ENCODE assay signal across 18 cellular contexts in the genomic region with DNA sequence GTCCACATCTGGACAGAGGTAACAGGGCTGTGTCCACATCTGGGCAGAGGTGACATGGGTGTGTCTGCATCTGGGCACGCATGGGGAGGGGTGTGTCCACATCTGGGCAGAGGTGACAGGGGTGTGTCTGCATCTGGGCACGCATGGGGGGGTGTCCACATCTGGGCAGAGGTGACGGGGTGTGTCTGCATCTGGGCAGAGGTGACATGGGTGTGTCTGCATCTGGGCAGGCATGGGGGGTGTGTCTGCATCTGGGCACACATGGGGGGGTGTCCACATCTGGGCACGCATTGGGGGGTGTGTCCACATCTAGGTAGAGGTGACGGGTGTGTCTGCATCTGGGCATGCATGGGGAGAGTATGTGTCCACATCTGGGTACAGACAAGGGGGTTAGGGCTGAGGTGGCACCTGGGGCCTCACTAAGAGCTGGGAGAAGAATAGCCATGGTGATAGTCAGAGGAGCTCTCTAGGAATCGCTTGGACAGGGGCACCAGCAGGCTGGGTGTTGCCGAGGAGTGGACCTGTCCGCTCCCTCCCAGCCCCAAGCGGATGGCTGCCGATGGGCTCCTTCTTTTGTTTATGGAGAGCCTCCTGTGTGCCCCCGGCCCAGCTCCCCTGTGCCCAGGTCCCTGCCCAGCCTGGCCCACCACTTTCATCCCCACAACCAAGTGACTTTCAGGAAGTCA.
A peak's percentile ranks its signal among the peaks of the same experiment; 100 is the strongest.
DNase-seq lines count a peak whose midpoint lies in the region; ATAC-seq and TF ChIP-seq lines count a peak whose summit lies in the region.
"Had no signal": no experiment of that assay in that cellular context is flagged by ENCODE, and none has a peak within 500 bp of the region (broad histone marks: within the 10 kb centered on the region; RNA-seq: fewer than 3 reads in every experiment).

No MANE protein-coding gene starts in this region.

- H2AFZ ChIP-seq in hepatocyte, result no peak overlapping the region

- H3K4me3 ChIP-seq in left ventricle myocardium inferior (no peak overlapping the region), hepatocyte (no peak overlapping the region)
- H3K4me3 ChIP-seq in naive thymus-derived CD4-positive, alpha-beta T cell (ENCODE audit: low read length), result no peak overlapping the region

- H3K79me2 ChIP-seq in hepatocyte, result no peaks in the 10 kb centered on the region

- no peaks in the 10 kb centered on the region for H3K9me2 ChIP-seq in hepatocyte (replicated peaks; ENCODE audit: insufficient read depth)

- H3K4me2 ChIP-seq in hepatocyte, result no peak overlapping the region
- H3K4me2 ChIP-seq: KMS-11 had no signal

- H3K36me3 ChIP-seq in left ventricle myocardium inferior (peaks cover 13% of the 10 kb centered on the region), hepatocyte (replicated peaks; ENCODE audit: insufficient read depth, low read depth) (no peaks in the 10 kb centered on the region)
- peaks cover 0 to 26% (median 0%) of the 10 kb centered on the region in 3 experiments for H3K36me3 ChIP-seq in naive thymus-derived CD4-positive, alpha-beta T cell (ENCODE audit: control insufficient read depth in 2 of 3, insufficient read depth in 3 of 3, low read length in 3 of 3)

- peak overlapping the region; percentile 83 for H3K27ac Mint-ChIP-seq in central memory CD8-positive, alpha-beta T cell (ENCODE audit: low read depth)
- peak overlapping the region in 2 of 9 donors; percentile 9 to 36 for H3K27ac Mint-ChIP-seq in naive thymus-derived CD4-positive, alpha-beta T cell
- H3K27ac Mint-ChIP-seq in activated T-helper 2 cell treated with anti-CD3 and anti-CD28 coated beads, Interferon-gamma antibody, Interleukin-2, Interleukin-4, amounts not matched to agents 10 μg/mL and 5 μg/mL and 100 μg/mL, durations not matched to agents 14 hours and 24 hours and 36 hours, result no peak overlapping the region
- H3K27ac Mint-ChIP-seq: HFFc6 had no signal

- H3K27me3 Mint-ChIP-seq in central memory CD8-positive, alpha-beta T cell, result no peaks in the 10 kb centered on the region
- H3K27me3 Mint-ChIP-seq in naive thymus-derived CD4-positive, alpha-beta T cell, result no peaks in the 10 kb centered on the region
- H3K27me3 Mint-ChIP-seq in activated T-helper 2 cell treated with anti-CD3 and anti-CD28 coated beads, Interferon-gamma antibody, Interleukin-2, Interleukin-4, amounts not matched to agents 10 μg/mL and 5 μg/mL and 100 μg/mL, durations not matched to agents 14 hours and 24 hours and 36 hours (ENCODE audit: low read depth), result no peaks in the 10 kb centered on the region

- DNase-seq in Right ventricle myocardium superior (peak; percentile 13), left ventricle myocardium inferior (no peak), hepatocyte (ENCODE audit: low spot score) (no peak), dedifferentiated amniotic fluid mesenchymal stem cell (ENCODE audit: extremely low spot score) (no peak)
- DNase-seq in central memory CD8-positive, alpha-beta T cell (ENCODE audit: low spot score in 2 of 2), result no peak
- no peak for DNase-seq in naive thymus-derived CD4-positive, alpha-beta T cell
- DNase-seq in stimulated activated naive CD8-positive, alpha-beta T cell treated with anti-CD3 and anti-CD28 coated beads, Interleukin-15, Interleukin-2, amounts not matched to agents 100 U/mL and 50 U/mL, for 24 hours, result no peak
- no peak for DNase-seq in activated T-helper 2 cell treated with anti-CD3 and anti-CD28 coated beads, Interferon-gamma antibody, Interleukin-2, Interleukin-4, amounts not matched to agents 10 μg/mL and 5 μg/mL and 100 μg/mL, durations not matched to agents 14 hours and 24 hours and 36 hours (ENCODE audit: low spot score)
- DNase-seq: 8988T, GDM1, HFFc6, NCI-H1048, NCI-H1436 treated with DMSO at 0.1 percent for 48 hours, NCI-H2029 treated with DMSO at 0.1 percent for 48 hours, NCI-H2171 treated with DMSO at 0.1 percent for 48 hours, NCI-H446 treated with DMSO at 0.1 percent for 48 hours, NCI-H774 had no signal

- H3K4me1 ChIP-seq in left ventricle myocardium inferior (peaks cover 10% of the 10 kb centered on the region), hepatocyte (ENCODE audit: insufficient read depth) (no peaks in the 10 kb centered on the region)
- H3K4me1 ChIP-seq in naive thymus-derived CD4-positive, alpha-beta T cell (ENCODE audit: control insufficient read depth in 2 of 2, insufficient read depth in 2 of 2, low read length in 2 of 2), result no peaks in the 10 kb centered on the region

- H4K20me1 ChIP-seq in hepatocyte (ENCODE audit: insufficient read depth, poor library complexity, severe bottlenecking), result no peaks in the 10 kb centered on the region

- H3K9me3 Mint-ChIP-seq in central memory CD8-positive, alpha-beta T cell, result no peaks in the 10 kb centered on the region
- peaks cover 0 to 2% (median 0%) of the 10 kb centered on the region in 11 donors for H3K9me3 Mint-ChIP-seq in naive thymus-derived CD4-positive, alpha-beta T cell
- H3K9me3 Mint-ChIP-seq in activated T-helper 2 cell treated with anti-CD3 and anti-CD28 coated beads, Interferon-gamma antibody, Interleukin-2, Interleukin-4, amounts not matched to agents 10 μg/mL and 5 μg/mL and 100 μg/mL, durations not matched to agents 14 hours and 24 hours and 36 hours, result no peaks in the 10 kb centered on the region
- H3K9me3 Mint-ChIP-seq: HFFc6 had no signal

- H3K27ac ChIP-seq in left ventricle myocardium inferior (replicated peaks) (no peak overlapping the region), hepatocyte (no peak overlapping the region)
- H3K27ac ChIP-seq in naive thymus-derived CD4-positive, alpha-beta T cell (ENCODE audit: low read depth, low read length), result no peak overlapping the region
- H3K27ac ChIP-seq: KMS-11 had no signal

- peaks cover 13% of the 10 kb centered on the region for H3K4me1 Mint-ChIP-seq in central memory CD8-positive, alpha-beta T cell
- peaks cover 2 to 13% (median 8%) of the 10 kb centered on the region in 7 donors for H3K4me1 Mint-ChIP-seq in naive thymus-derived CD4-positive, alpha-beta T cell
- H3K4me1 Mint-ChIP-seq in activated T-helper 2 cell treated with anti-CD3 and anti-CD28 coated beads, Interferon-gamma antibody, Interleukin-2, Interleukin-4, amounts not matched to agents 10 μg/mL and 5 μg/mL and 100 μg/mL, durations not matched to agents 14 hours and 24 hours and 36 hours (ENCODE audit: low read depth), result no peaks in the 10 kb centered on the region

- H3K9me3 ChIP-seq in left ventricle myocardium inferior (replicated peaks), result no peaks in the 10 kb centered on the region
- H3K9me3 ChIP-seq in naive thymus-derived CD4-positive, alpha-beta T cell (ENCODE audit: control insufficient read depth in 2 of 3, low read length in 3 of 3), result no peaks in the 10 kb centered on the region
- no peaks in the 10 kb centered on the region for H3K9me3 ChIP-seq in hepatocyte (ENCODE audit: low read depth)

- intact Hi-C loops in Right ventricle myocardium superior (cut with DNase I), result no loop called here
- intact Hi-C loops in left ventricle myocardium inferior (cut with micrococcal nuclease), result no loop called here
- intact Hi-C loops in naive thymus-derived CD4-positive, alpha-beta T cell (cut with micrococcal nuclease), result no loop called here
- intact Hi-C loops in activated T-helper 2 cell treated with anti-CD3 and anti-CD28 coated beads, Interferon-gamma antibody, Interleukin-2, Interleukin-4, amounts not matched to agents 10 μg/mL and 5 μg/mL and 100 μg/mL, durations not matched to agents 14 hours and 24 hours and 36 hours (cut with micrococcal nuclease), result no loop called here

- peak; percentile 21 for ATAC-seq in Right ventricle myocardium superior (ENCODE audit: poor library complexity)
- ATAC-seq in central memory CD8-positive, alpha-beta T cell (replicated peaks; ENCODE audit: extremely low read depth, poor library complexity, severe bottlenecking), result no peak
- peak; percentile 21 for ATAC-seq in naive thymus-derived CD4-positive, alpha-beta T cell
- peak; percentile 12 for ATAC-seq in stimulated activated naive CD8-positive, alpha-beta T cell treated with anti-CD3 and anti-CD28 coated beads, Interleukin-15, Interleukin-2, amounts not matched to agents 100 U/mL and 50 U/mL, for 24 hours

- 87% methylated on average over 11 of the region's 11 CpGs for WGBS in hepatocyte (ENCODE audit: low lambda C conversion rate, missing lambda C conversion rate)

- TF ChIP-seq CTCF in left ventricle myocardium inferior (IDR thresholded peaks at IDR 0.05; ENCODE audit: borderline replicate concordance) (no peak), hepatocyte (IDR thresholded peaks at IDR 0.05; ENCODE audit: poor library complexity) (no peak)

- H3K36me3 Mint-ChIP-seq in central memory CD8-positive, alpha-beta T cell (ENCODE audit: insufficient read depth), result peaks cover 7% of the 10 kb centered on the region
- H3K36me3 Mint-ChIP-seq in naive thymus-derived CD4-positive, alpha-beta T cell, result peaks cover 0 to 45% (median 15%) of the 10 kb centered on the region in 5 donors
- H3K36me3 Mint-ChIP-seq in activated T-helper 2 cell treated with anti-CD3 and anti-CD28 coated beads, Interferon-gamma antibody, Interleukin-2, Interleukin-4, amounts not matched to agents 10 μg/mL and 5 μg/mL and 100 μg/mL, durations not matched to agents 14 hours and 24 hours and 36 hours (ENCODE audit: low read depth), result peaks cover 9% of the 10 kb centered on the region

- no peaks in the 10 kb centered on the region for H3K27me3 ChIP-seq in left ventricle myocardium inferior (ENCODE audit: low read depth)
- no peaks in the 10 kb centered on the region for H3K27me3 ChIP-seq in naive thymus-derived CD4-positive, alpha-beta T cell (ENCODE audit: control insufficient read depth in 2 of 2, insufficient read depth in 2 of 2, low read length in 2 of 2)
- no peaks in the 10 kb centered on the region for H3K27me3 ChIP-seq in hepatocyte

- no peak overlapping the region for H3K4me3 Mint-ChIP-seq in central memory CD8-positive, alpha-beta T cell
- no peak overlapping the region for H3K4me3 Mint-ChIP-seq in naive thymus-derived CD4-positive, alpha-beta T cell
- H3K4me3 Mint-ChIP-seq in activated T-helper 2 cell treated with anti-CD3 and anti-CD28 coated beads, Interferon-gamma antibody, Interleukin-2, Interleukin-4, amounts not matched to agents 10 μg/mL and 5 μg/mL and 100 μg/mL, durations not matched to agents 14 hours and 24 hours and 36 hours (ENCODE audit: low read depth), result no peak overlapping the region
- H3K4me3 Mint-ChIP-seq: HFFc6 had no signal

- POLR2A ChIA-PET in naive thymus-derived CD4-positive, alpha-beta T cell (lab: Charles Lee), result no interaction called here

- CTCF ChIA-PET in naive thymus-derived CD4-positive, alpha-beta T cell (lab: Charles Lee), result no interaction called here
